In the genomic region with DNA sequence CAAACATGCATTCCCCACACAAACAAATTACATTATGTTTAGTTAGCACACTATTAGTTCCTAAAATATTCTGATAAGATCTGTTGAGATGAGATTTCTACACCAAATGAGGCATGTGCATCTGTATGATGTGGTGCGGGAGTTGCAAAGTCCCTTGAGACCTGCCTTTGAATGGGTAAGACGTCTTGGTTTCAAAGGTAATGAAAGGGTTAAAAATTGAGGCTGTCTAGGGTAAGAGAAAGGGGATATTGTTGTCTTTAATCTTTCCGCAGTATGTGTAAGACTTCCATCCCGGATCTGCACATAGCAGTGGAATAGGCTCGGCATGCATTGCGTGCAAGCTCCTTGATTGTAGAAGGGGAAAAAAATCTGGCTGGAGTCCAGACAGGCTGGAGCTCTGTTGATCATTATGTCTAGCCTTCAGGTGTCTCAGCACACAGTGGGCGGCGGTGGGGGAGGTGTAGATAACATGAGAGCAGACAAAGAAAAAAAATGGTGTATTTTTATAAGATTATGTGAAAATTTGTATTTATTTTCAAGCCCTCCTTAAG, we compare ENCODE assay signal across 8 cellular contexts.
DNase-seq lines count a peak whose midpoint lies in the region; ATAC-seq and TF ChIP-seq lines count a peak whose summit lies in the region.

No MANE protein-coding gene starts in this region.

- H3K9me3 Mint-ChIP-seq in GM23338 (no peaks in the 10 kb centered on the region), glutamatergic neuron (ENCODE audit: unreplicated experiment) (no peaks in the 10 kb centered on the region)
- H3K9me3 Mint-ChIP-seq in activated naive CD8-positive, alpha-beta T cell treated with anti-CD3 and anti-CD28 coated beads, Interleukin-2, amount 10 ng/mL, durations not matched to agents 7 days and 5 days: peaks cover 2% of the 10 kb centered on the region

- intact Hi-C loops in left cardiac atrium (cut with DNase I): no loop called here

- no peaks in the 10 kb centered on the region for H3K79me2 ChIP-seq in GM23338 (replicated peaks; ENCODE audit: insufficient read depth)

- DNase-seq in DMS114 treated with DMSO at 0.1 percent for 48 hours (lab: John Stamatoyannopoulos, UW; ENCODE audit: unreplicated experiment) (peak; percentile 41), GM23338 (ENCODE audit: low spot score) (peak; percentile 16), M059J (ENCODE audit: low read depth) (peak; percentile 99), SHP77 (lab: John Stamatoyannopoulos, UW) (peak; percentile 96 to 97), left cardiac atrium (peak; percentile 71), retina (peak; percentile 86), glutamatergic neuron (no peak)
- peak; percentile 65 for DNase-seq in activated naive CD8-positive, alpha-beta T cell treated with anti-CD3 and anti-CD28 coated beads, Interleukin-2, amount 10 ng/mL, durations not matched to agents 7 days and 5 days

- H3F3A ChIP-seq in GM23338 (replicated peaks; ENCODE audit: low read depth): no peaks in the 10 kb centered on the region

- H3K27me3 ChIP-seq in GM23338 (ENCODE audit: insufficient read depth): no peaks in the 10 kb centered on the region

- no peaks in the 10 kb centered on the region for H4K20me1 ChIP-seq in GM23338 (replicated peaks; ENCODE audit: insufficient read depth)

- no peak overlapping the region for H3K4me3 ChIP-seq in GM23338

- no peaks in the 10 kb centered on the region for H3K36me3 ChIP-seq in GM23338 (ENCODE audit: insufficient read depth)

- H3K27ac Mint-ChIP-seq in GM23338: no peak overlapping the region
- H3K27ac Mint-ChIP-seq in activated naive CD8-positive, alpha-beta T cell treated with anti-CD3 and anti-CD28 coated beads, Interleukin-2, amount 10 ng/mL, durations not matched to agents 7 days and 5 days: no peak overlapping the region
- no peak overlapping the region for H3K27ac Mint-ChIP-seq in glutamatergic neuron (ENCODE audit: unreplicated experiment)

- H3K4me3 Mint-ChIP-seq in GM23338 (no peak overlapping the region), glutamatergic neuron (ENCODE audit: unreplicated experiment) (no peak overlapping the region)
- no peak overlapping the region for H3K4me3 Mint-ChIP-seq in activated naive CD8-positive, alpha-beta T cell treated with anti-CD3 and anti-CD28 coated beads, Interleukin-2, amount 10 ng/mL, durations not matched to agents 7 days and 5 days

- H3K4me1 ChIP-seq in GM23338 (ENCODE audit: insufficient read depth): peaks cover 38% of the 10 kb centered on the region

- H3K9me2 ChIP-seq in GM23338 (ENCODE audit: insufficient read depth): no peaks in the 10 kb centered on the region

- peaks cover 19% of the 10 kb centered on the region for H3K4me1 Mint-ChIP-seq in GM23338
- H3K4me1 Mint-ChIP-seq in activated naive CD8-positive, alpha-beta T cell treated with anti-CD3 and anti-CD28 coated beads, Interleukin-2, amount 10 ng/mL, durations not matched to agents 7 days and 5 days: peaks cover 26% of the 10 kb centered on the region
- no peaks in the 10 kb centered on the region for H3K4me1 Mint-ChIP-seq in glutamatergic neuron (ENCODE audit: low read depth, unreplicated experiment)

- ATAC-seq in GM23338 (no peak; the same call in 2 of the 3 replicates), left cardiac atrium (peak; percentile 24 to 67)
- peak; percentile 16 for ATAC-seq in activated naive CD8-positive, alpha-beta T cell treated with anti-CD3 and anti-CD28 coated beads, Interleukin-2, amount 10 ng/mL, durations not matched to agents 7 days and 5 days (ENCODE audit: low read depth)

- H3K4me2 ChIP-seq in GM23338: no peak overlapping the region

- POLR2A ChIA-PET in activated naive CD8-positive, alpha-beta T cell treated with anti-CD3 and anti-CD28 coated beads, Interleukin-2, amount 10 ng/mL, durations not matched to agents 7 days and 5 days (lab: Charles Lee): interaction anchor here (0.7 to 4.0 kb wide), 20 partner anchors 11 to 297 kb away, joined by 3 to 29 read pairs (median 5); a partner anchor contains a TSS

- H2AFZ ChIP-seq in GM23338: peak overlapping the region; percentile 61; the same call in 1 of the 2 replicates

- no peaks in the 10 kb centered on the region for H3K27me3 Mint-ChIP-seq in GM23338 (ENCODE audit: insufficient read depth, low read depth, poor library complexity)
- no peaks in the 10 kb centered on the region for H3K27me3 Mint-ChIP-seq in activated naive CD8-positive, alpha-beta T cell treated with anti-CD3 and anti-CD28 coated beads, Interleukin-2, amount 10 ng/mL, durations not matched to agents 7 days and 5 days
- H3K27me3 Mint-ChIP-seq in glutamatergic neuron (ENCODE audit: unreplicated experiment): no peaks in the 10 kb centered on the region

- H3K36me3 Mint-ChIP-seq in GM23338 (ENCODE audit: low read depth) (no peaks in the 10 kb centered on the region), glutamatergic neuron (ENCODE audit: unreplicated experiment) (no peaks in the 10 kb centered on the region)
- H3K36me3 Mint-ChIP-seq in activated naive CD8-positive, alpha-beta T cell treated with anti-CD3 and anti-CD28 coated beads, Interleukin-2, amount 10 ng/mL, durations not matched to agents 7 days and 5 days: peaks cover 15% of the 10 kb centered on the region

- TF ChIP-seq CTCF in GM23338 (conservative IDR thresholded peaks at IDR 0.05; ENCODE audit: low read depth in 2 of 2): no peak
- TF ChIP-seq CTCF in glutamatergic neuron (IDR thresholded peaks at IDR 0.05; ENCODE audit: partially characterized antibody, unreplicated experiment): no peak

- no peak overlapping the region for H3K27ac ChIP-seq in GM23338 (ENCODE audit: low read depth)

TF ChIP-seq in GM23338, 12 proteins besides CTCF, POLR2A, EP300 and RAD21 (continues in another document):
- TF ChIP-seq EZH2 (IDR thresholded peaks at IDR 0.05; ENCODE audit: low read depth, unreplicated experiment) (no peak), CREB1 (CRISPR knock-in tag; IDR thresholded peaks at IDR 0.05; ENCODE audit: low read depth) (no peak)
- TF ChIP-seq, protein P1, sequence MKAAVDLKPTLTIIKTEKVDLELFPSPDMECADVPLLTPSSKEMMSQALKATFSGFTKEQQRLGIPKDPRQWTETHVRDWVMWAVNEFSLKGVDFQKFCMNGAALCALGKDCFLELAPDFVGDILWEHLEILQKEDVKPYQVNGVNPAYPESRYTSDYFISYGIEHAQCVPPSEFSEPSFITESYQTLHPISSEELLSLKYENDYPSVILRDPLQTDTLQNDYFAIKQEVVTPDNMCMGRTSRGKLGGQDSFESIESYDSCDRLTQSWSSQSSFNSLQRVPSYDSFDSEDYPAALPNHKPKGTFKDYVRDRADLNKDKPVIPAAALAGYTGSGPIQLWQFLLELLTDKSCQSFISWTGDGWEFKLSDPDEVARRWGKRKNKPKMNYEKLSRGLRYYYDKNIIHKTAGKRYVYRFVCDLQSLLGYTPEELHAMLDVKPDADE (IDR thresholded peaks at IDR 0.05): no peak
